ENCODE assay signal across 14 cellular contexts in the genomic region with DNA sequence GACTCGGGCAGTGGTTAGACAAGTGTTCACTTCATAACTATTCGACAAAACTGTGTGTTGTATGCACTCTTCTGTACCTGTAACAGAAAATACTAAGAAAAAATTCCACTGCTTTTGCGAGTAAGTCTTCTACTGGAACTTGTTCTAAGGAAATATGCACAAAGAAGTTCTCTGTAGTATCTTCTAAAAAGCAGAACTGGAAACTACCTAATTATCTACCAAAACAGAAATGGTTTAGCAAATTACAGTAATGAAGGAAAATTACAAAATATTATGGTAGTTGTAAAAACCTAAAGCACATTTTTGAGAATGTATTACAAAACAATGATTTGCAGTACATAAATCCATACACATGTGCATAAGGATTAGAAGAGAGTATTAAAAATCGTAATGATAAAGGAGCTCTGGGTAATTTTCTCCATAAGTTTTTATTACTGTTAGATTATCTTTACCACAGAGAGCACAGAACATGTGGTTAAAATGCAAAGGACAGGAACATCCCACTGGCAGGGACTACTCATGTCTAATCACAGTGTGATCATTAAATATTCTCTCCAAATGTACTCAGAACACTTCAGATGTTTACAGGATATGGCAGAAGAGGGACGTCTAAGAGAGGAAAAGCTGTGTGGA. TPM values are rescaled to one million over a fixed set of nuclear protein-coding genes. Genes with fewer than 3 reads are reported as not detected.
DNase-seq lines count a peak whose midpoint lies in the region; ATAC-seq and TF ChIP-seq lines count a peak whose summit lies in the region.
"Had no signal": no experiment of that assay in that cellular context is flagged by ENCODE, and none has a peak within 500 bp of the region (broad histone marks: within the 10 kb centered on the region; RNA-seq: fewer than 3 reads in every experiment).

No MANE protein-coding gene starts in this region.

- peaks cover 21% of the 10 kb centered on the region for H3F3A ChIP-seq in SU-DHL-6 (ENCODE audit: insufficient read depth)

- H3K36me3 Mint-ChIP-seq in CD4-positive, alpha-beta T cell (ENCODE audit: low read depth), result peaks cover 26% of the 10 kb centered on the region
- H3K36me3 Mint-ChIP-seq in memory B cell, result peaks cover 8% of the 10 kb centered on the region

- H3K27me3 Mint-ChIP-seq in CD4-positive, alpha-beta T cell, result no peaks in the 10 kb centered on the region
- no peaks in the 10 kb centered on the region for H3K27me3 Mint-ChIP-seq in memory B cell
- H3K27me3 Mint-ChIP-seq: activated CD4-positive, alpha-beta T cell treated with anti-CD3 and anti-CD28 coated beads, Interleukin-2, amount 10 ng/mL, durations not matched to agents 7 days and 5 days had no signal

- H3K9me3 ChIP-seq in CD4-positive, alpha-beta T cell (ENCODE audit: control insufficient read depth, low read length), result no peaks in the 10 kb centered on the region
- no peaks in the 10 kb centered on the region for H3K9me3 ChIP-seq in SU-DHL-6 (ENCODE audit: insufficient read depth, low read length)
- H3K9me3 ChIP-seq: body of pancreas, Peyer's patch had no signal

- no peak for ATAC-seq in CD4-positive, alpha-beta T cell (ENCODE audit: poor library complexity)
- peak; percentile 56 for ATAC-seq in memory B cell (ENCODE audit: low read depth)
- ATAC-seq: body of pancreas had no signal

- CTCF ChIA-PET in CD4-positive, alpha-beta T cell (lab: Charles Lee), result interaction anchor here (1.8 to 2.9 kb wide), 2 partner anchors 16 to 299 kb away, joined by 5 to 8 read pairs; no protein-coding TSS in a partner anchor

- H3K9ac ChIP-seq in SU-DHL-6 (ENCODE audit: low read length), result no peak overlapping the region

- peak overlapping the region; percentile 10 for H3K27ac Mint-ChIP-seq in CD4-positive, alpha-beta T cell
- H3K27ac Mint-ChIP-seq in memory B cell, result peak overlapping the region; percentile 90
- H3K27ac Mint-ChIP-seq: activated CD4-positive, alpha-beta T cell treated with anti-CD3 and anti-CD28 coated beads, Interleukin-2, amount 10 ng/mL, durations not matched to agents 7 days and 5 days; nephron; T-helper 1 cell treated with Interleukin-12 subunit alpha and Interleukin-12 subunit beta and Interleukin-4 antibody, amounts not matched to agents 30 μg/mL and 1 μg/mL, for 36 hours had no signal

- no peak overlapping the region for H3K4me2 ChIP-seq in SU-DHL-6 (ENCODE audit: low read depth, low read length, poor library complexity, severe bottlenecking)

- no peaks in the 10 kb centered on the region for H3K9me3 Mint-ChIP-seq in CD4-positive, alpha-beta T cell
- no peaks in the 10 kb centered on the region for H3K9me3 Mint-ChIP-seq in memory B cell
- H3K9me3 Mint-ChIP-seq: activated CD4-positive, alpha-beta T cell treated with anti-CD3 and anti-CD28 coated beads, Interleukin-2, amount 10 ng/mL, durations not matched to agents 7 days and 5 days; nephron; T-helper 1 cell treated with Interleukin-12 subunit alpha and Interleukin-12 subunit beta and Interleukin-4 antibody, amounts not matched to agents 30 μg/mL and 1 μg/mL, for 36 hours had no signal

- intact Hi-C loops in CD4-positive, alpha-beta T cell (cut with DNase I, micrococcal nuclease), result loop anchor here (2.0 to 10.0 kb wide), 6 partner anchors 179 to 1235 kb away; partner anchors contain the start of gene STOM (in 1 of the 2)

- H3K4me3 ChIP-seq in HL-60 (replicated peaks; ENCODE audit: insufficient read depth, low read length) (no peak overlapping the region), SU-DHL-6 (ENCODE audit: insufficient read depth, low read length, poor library complexity, severe bottlenecking) (no peak overlapping the region)
- H3K4me3 ChIP-seq: body of pancreas, Peyer's patch had no signal

- H3K4me1 Mint-ChIP-seq in CD4-positive, alpha-beta T cell (ENCODE audit: low read depth), result peaks cover 18% of the 10 kb centered on the region
- peaks cover 15% of the 10 kb centered on the region for H3K4me1 Mint-ChIP-seq in memory B cell
- H3K4me1 Mint-ChIP-seq: nephron had no signal

- no peak for TF ChIP-seq CTCF in CD4-positive, alpha-beta T cell (IDR thresholded peaks at IDR 0.05)
- no peak for TF ChIP-seq CTCF in HL-60 (IDR thresholded peaks at IDR 0.05; ENCODE audit: insufficient read depth, low read length)
- no peak for TF ChIP-seq CTCF in SU-DHL-6 (IDR thresholded peaks at IDR 0.05; ENCODE audit: insufficient read depth, low read length, poor library complexity, severe bottlenecking)

- H3K27ac ChIP-seq in CD4-positive, alpha-beta T cell (ENCODE audit: low read depth, low read length), result no peak overlapping the region
- peak overlapping the region; percentile 82 for H3K27ac ChIP-seq in HL-60 (replicated peaks)
- H3K27ac ChIP-seq in SU-DHL-6 (ENCODE audit: low read depth, low read length), result peak overlapping the region; percentile 25
- H3K27ac ChIP-seq: body of pancreas, Peyer's patch had no signal

- POLR2A ChIA-PET in CD4-positive, alpha-beta T cell (lab: Charles Lee), result interaction anchor here (0.6 to 1.5 kb wide), 4 partner anchors 10 to 133 kb away, joined by 3 to 4 read pairs (median 3); partner anchors contain the start of gene FBXW2

- no peak overlapping the region for H3K4me3 Mint-ChIP-seq in CD4-positive, alpha-beta T cell
- H3K4me3 Mint-ChIP-seq in memory B cell, result peak overlapping the region; percentile 38
- H3K4me3 Mint-ChIP-seq: activated CD4-positive, alpha-beta T cell treated with anti-CD3 and anti-CD28 coated beads, Interleukin-2, amount 10 ng/mL, durations not matched to agents 7 days and 5 days; nephron; T-helper 1 cell treated with Interleukin-12 subunit alpha and Interleukin-12 subunit beta and Interleukin-4 antibody, amounts not matched to agents 30 μg/mL and 1 μg/mL, for 36 hours had no signal

- no peaks in the 10 kb centered on the region for H3K79me2 ChIP-seq in SU-DHL-6 (ENCODE audit: insufficient read depth, low read length)

- no peaks in the 10 kb centered on the region for H3K9me2 ChIP-seq in SU-DHL-6 (replicated peaks; ENCODE audit: insufficient read depth, low read length)

- no peak overlapping the region for H2AFZ ChIP-seq in SU-DHL-6 (ENCODE audit: low read depth, low read length, severe bottlenecking)

- no peak for DNase-seq in CD4-positive, alpha-beta T cell
- DNase-seq in HL-60 (ENCODE audit: low read depth in 1 of 2, low spot score in 1 of 2), result peak; percentile 24 to 29
- DNase-seq in memory B cell (ENCODE audit: low spot score in 2 of 2), result no peak
- DNase-seq in NCI-H1417 (lab: John Stamatoyannopoulos, UW), result no peak
- no peak for DNase-seq in putamen (ENCODE audit: low spot score)
- DNase-seq in RKO (ENCODE audit: low spot score), result no peak
- DNase-seq: activated CD4-positive, alpha-beta T cell treated with anti-CD3 and anti-CD28 coated beads, Interleukin-2, amount 10 ng/mL, durations not matched to agents 7 days and 5 days; body of pancreas; hypothalamus; Peyer's patch; trophoblast cell had no signal

- H3K27me3 ChIP-seq in CD4-positive, alpha-beta T cell (ENCODE audit: control insufficient read depth, insufficient read depth, low read length), result no peaks in the 10 kb centered on the region
- no peaks in the 10 kb centered on the region for H3K27me3 ChIP-seq in HL-60 (ENCODE audit: insufficient read depth, poor library complexity, severe bottlenecking)
- H3K27me3 ChIP-seq in SU-DHL-6 (ENCODE audit: low read length), result no peaks in the 10 kb centered on the region
- H3K27me3 ChIP-seq: body of pancreas, Peyer's patch had no signal

- H4K20me1 ChIP-seq in SU-DHL-6 (ENCODE audit: low read depth, low read length), result no peaks in the 10 kb centered on the region

- H3K36me3 ChIP-seq in SU-DHL-6 (ENCODE audit: low read length), result no peaks in the 10 kb centered on the region

RNA-seq across cellular contexts. Expression of gene FBXW2, which starts 35.8 kb away (rescaled TPM):
- 10 to 100 TPM; 58.7 to 64.7 TPM for total RNA-seq in CD4-positive, alpha-beta T cell

RNA-seq across cellular contexts. Expression of gene MEGF9, which starts 43.1 kb away (rescaled TPM):
- total RNA-seq in CD4-positive, alpha-beta T cell, result 1 to 10 TPM; 4.0 to 4.5 TPM

Comparison
In these comparisons a context has a peak if more than half of its experiments do, and no peak if none do; other contexts are left out.
1. DNase-seq: peak in HL-60 (2 of 2); none in CD4-positive, alpha-beta T cell (0 of 10), memory B cell (0 of 2), NCI-H1417 (0 of 3), putamen (single experiment) and RKO (single experiment).